In genomic region chr15:68402432-68403160, GRCh38 we compare ENCODE assay signal across 1 cellular context.
TF ChIP-seq lines count a peak whose summit lies in the region.

No MANE protein-coding gene starts in this region.

TF ChIP-seq in A549, 52 proteins besides CTCF, POLR2A, EP300 and RAD21 (continued from another document):
- TF ChIP-seq E2F6 (IDR thresholded peaks at IDR 0.05; ENCODE audit: borderline replicate concordance, low read depth) (no peak), EHF (CRISPR knock-in tag; IDR thresholded peaks at IDR 0.05) (no peak), ZSCAN20 (CRISPR knock-in tag; IDR thresholded peaks at IDR 0.05) (no peak)
